ENCODE assay signal across 15 cellular contexts in genomic region chr19:16365300-16365996, GRCh38. TPM values are rescaled to one million over a fixed set of nuclear protein-coding genes. Genes with fewer than 3 reads are reported as not detected.
DNase-seq lines count a peak whose midpoint lies in the region; ATAC-seq and TF ChIP-seq lines count a peak whose summit lies in the region.
"Had no signal": no experiment of that assay in that cellular context is flagged by ENCODE, and none has a peak within 500 bp of the region (broad histone marks: within the 10 kb centered on the region; RNA-seq: fewer than 3 reads in every experiment).

No MANE protein-coding gene starts in this region.

- no TSS peak for BruUV-seq in OCI-LY7 (replicated peaks; lab: Mats Ljungman, UMichigan)

- H4K20me1 ChIP-seq in OCI-LY7 (ENCODE audit: insufficient read depth, low read length): no peaks in the 10 kb centered on the region

- H3K27me3 Mint-ChIP-seq in activated CD4-positive, alpha-beta memory T cell treated with anti-CD3 and anti-CD28 coated beads, Interleukin-2, amount 10 ng/mL, durations not matched to agents 7 days and 5 days: peaks cover 2% of the 10 kb centered on the region
- peaks cover 18% of the 10 kb centered on the region for H3K27me3 Mint-ChIP-seq in activated CD4-positive, alpha-beta memory T cell treated with anti-CD3 and anti-CD28 coated beads for 36 hours
- no peaks in the 10 kb centered on the region for H3K27me3 Mint-ChIP-seq in memory B cell

- POLR2A ChIA-PET in activated CD4-positive, alpha-beta memory T cell treated with anti-CD3 and anti-CD28 coated beads, Interleukin-2, amount 10 ng/mL, durations not matched to agents 7 days and 5 days (lab: Charles Lee): interaction anchor here (1.3 to 34.9 kb wide), 8 partner anchors 9 to 288 kb away, joined by 4 to 3221 read pairs (median 24); partner anchors contain the start of genes FAM32A, KLF2 and TPM4
- POLR2A ChIA-PET in activated CD4-positive, alpha-beta memory T cell treated with anti-CD3 and anti-CD28 coated beads for 36 hours (lab: Charles Lee): interaction anchor here (0.6 to 2.0 kb wide), 4 partner anchors 24 to 219 kb away, joined by 3 to 13 read pairs (median 5); no protein-coding TSS in a partner anchor
- POLR2A ChIA-PET in OCI-LY7 (lab: Charles Lee): interaction anchor here (1.3 to 1.6 kb wide), 2 partner anchors 17 to 38 kb away, joined by 3 to 6 read pairs; no protein-coding TSS in a partner anchor

- ATAC-seq in memory B cell (ENCODE audit: low read depth): no peak
- ATAC-seq: left lung; stimulated activated naive CD8-positive, alpha-beta T cell treated with anti-CD3 and anti-CD28 coated beads, Interleukin-15, amount 100 ng/mL, for 72 hours had no signal

- H3K36me3 ChIP-seq in OCI-LY7 (ENCODE audit: insufficient read depth, low read length): peaks cover 9% of the 10 kb centered on the region; the same call in 1 of the 2 replicates
- no peaks in the 10 kb centered on the region for H3K36me3 ChIP-seq in testis (ENCODE audit: low read depth, missing control alignments)
- H3K36me3 ChIP-seq: left lung, SJCRH30 had no signal

- TF ChIP-seq CTCF in OCI-LY7 (conservative IDR thresholded peaks at IDR 0.05; ENCODE audit: low read length): no peak
- TF ChIP-seq CTCF in testis (IDR thresholded peaks at IDR 0.05): no peak

- H3K9me3 ChIP-seq in OCI-LY7 (ENCODE audit: low read length) (no peaks in the 10 kb centered on the region), testis (no peaks in the 10 kb centered on the region)
- H3K9me3 ChIP-seq: left lung, SJCRH30 had no signal

- peak overlapping the region; percentile 73; the same call in 1 of the 2 replicates for H3K4me2 ChIP-seq in OCI-LY7 (ENCODE audit: low read length)

- no peaks in the 10 kb centered on the region for H3K79me2 ChIP-seq in OCI-LY7 (ENCODE audit: insufficient read depth, low read depth, low read length)

- H3K27ac ChIP-seq in OCI-LY7 (ENCODE audit: low read depth, low read length, poor library complexity, severe bottlenecking): peak overlapping the region; percentile 76
- H3K27ac ChIP-seq in testis: peak overlapping the region; percentile 79 to 86
- H3K27ac ChIP-seq: SJCRH30 had no signal

- intact Hi-C loops in activated CD4-positive, alpha-beta memory T cell treated with anti-CD3 and anti-CD28 coated beads for 36 hours (cut with micrococcal nuclease): no loop called here
- intact Hi-C loops in OCI-LY7 (cut with micrococcal nuclease; ENCODE audit: unreplicated experiment) (no loop called here), testis (cut with DNase I; ENCODE audit: low total_unique reads) (no loop called here)

- H3K9me2 ChIP-seq in OCI-LY7 (ENCODE audit: insufficient read depth, low read length): no peaks in the 10 kb centered on the region

- H3K4me3 ChIP-seq in OCI-LY7 (ENCODE audit: low read depth, low read length, poor library complexity, severe bottlenecking) (no peak overlapping the region), testis (no peak overlapping the region)
- H3K4me3 ChIP-seq: left lung, SJCRH30 had no signal

- H3K4me1 ChIP-seq in OCI-LY7 (ENCODE audit: insufficient read depth, low read length, poor library complexity, severe bottlenecking) (peaks cover 52% of the 10 kb centered on the region), testis (peaks cover 40% of the 10 kb centered on the region)
- H3K4me1 ChIP-seq: SJCRH30 had no signal

- CTCF ChIA-PET in activated CD4-positive, alpha-beta memory T cell treated with anti-CD3 and anti-CD28 coated beads, Interleukin-2, amount 10 ng/mL, durations not matched to agents 7 days and 5 days (lab: Charles Lee): interaction anchor here (2.3 to 7.0 kb wide), 4 partner anchors 11 to 36 kb away, joined by 14 to 66 read pairs (median 29); no protein-coding TSS in a partner anchor
- CTCF ChIA-PET in activated CD4-positive, alpha-beta memory T cell treated with anti-CD3 and anti-CD28 coated beads for 36 hours (lab: Charles Lee): interaction anchor here (0.7 to 2.8 kb wide), 5 partner anchors 11 to 37 kb away, joined by 3 to 10 read pairs (median 8); no protein-coding TSS in a partner anchor
- CTCF ChIA-PET in OCI-LY7 (lab: Charles Lee; ENCODE audit: unreplicated experiment): interaction anchor here (0.6 kb wide), 1 partner anchor 108 kb away, joined by 3 read pairs; no protein-coding TSS in a partner anchor

- no peak for TF ChIP-seq POLR2A in testis (IDR thresholded peaks at IDR 0.05)

- peak overlapping the region; percentile 73 for H3K4me3 Mint-ChIP-seq in activated CD4-positive, alpha-beta memory T cell treated with anti-CD3 and anti-CD28 coated beads, Interleukin-2, amount 10 ng/mL, durations not matched to agents 7 days and 5 days
- H3K4me3 Mint-ChIP-seq in activated CD4-positive, alpha-beta memory T cell treated with anti-CD3 and anti-CD28 coated beads for 36 hours: no peak overlapping the region
- peak overlapping the region; percentile 82 for H3K4me3 Mint-ChIP-seq in memory B cell

- WGBS in testis, 2 donors: 82 to 90% methylated on average over 6 to 12 of the region's 12 CpGs

- H3K4me1 Mint-ChIP-seq in activated CD4-positive, alpha-beta memory T cell treated with anti-CD3 and anti-CD28 coated beads, Interleukin-2, amount 10 ng/mL, durations not matched to agents 7 days and 5 days: peaks cover 64% of the 10 kb centered on the region
- peaks cover 64% of the 10 kb centered on the region for H3K4me1 Mint-ChIP-seq in activated CD4-positive, alpha-beta memory T cell treated with anti-CD3 and anti-CD28 coated beads for 36 hours (ENCODE audit: low read depth)
- peaks cover 39% of the 10 kb centered on the region for H3K4me1 Mint-ChIP-seq in memory B cell

- DNase-seq in activated CD4-positive, alpha-beta memory T cell treated with anti-CD3 and anti-CD28 coated beads, Interleukin-2, amount 10 ng/mL, durations not matched to agents 7 days and 5 days: no peak
- DNase-seq in activated CD4-positive, alpha-beta memory T cell treated with anti-CD3 and anti-CD28 coated beads for 36 hours: no peak
- DNase-seq in OCI-LY7 (ENCODE audit: low spot score) (no peak), memory B cell (ENCODE audit: low spot score in 2 of 2) (no peak), testis (no peak), T-helper 9 cell (no peak), DMS153 (lab: John Stamatoyannopoulos, UW) (no peak)
- DNase-seq in activated CD8-positive, alpha-beta memory T cell treated with anti-CD3 and anti-CD28 coated beads for 24 hours: no peak
- DNase-seq: activated T-cell treated with anti-CD3 and anti-CD28 coated beads, Interleukin-2, amount 50 U/mL, for 48 hours; hippocampal formation; NCI-H187 treated with DMSO at 0.1 percent for 48 hours; NCI-H82; SJCRH30; stimulated activated naive CD8-positive, alpha-beta T cell treated with anti-CD3 and anti-CD28 coated beads, Interleukin-15, amount 100 ng/mL, for 72 hours had no signal

- no peaks in the 10 kb centered on the region for H3K9me3 Mint-ChIP-seq in activated CD4-positive, alpha-beta memory T cell treated with anti-CD3 and anti-CD28 coated beads, Interleukin-2, amount 10 ng/mL, durations not matched to agents 7 days and 5 days
- H3K9me3 Mint-ChIP-seq in activated CD4-positive, alpha-beta memory T cell treated with anti-CD3 and anti-CD28 coated beads for 36 hours: no peaks in the 10 kb centered on the region
- no peaks in the 10 kb centered on the region for H3K9me3 Mint-ChIP-seq in memory B cell
- H3K9me3 Mint-ChIP-seq: stimulated activated naive CD8-positive, alpha-beta T cell treated with anti-CD3 and anti-CD28 coated beads, Interleukin-15, amount 100 ng/mL, for 72 hours had no signal

- peaks cover 25% of the 10 kb centered on the region for H3K36me3 Mint-ChIP-seq in activated CD4-positive, alpha-beta memory T cell treated with anti-CD3 and anti-CD28 coated beads, Interleukin-2, amount 10 ng/mL, durations not matched to agents 7 days and 5 days (ENCODE audit: low read depth)
- H3K36me3 Mint-ChIP-seq in activated CD4-positive, alpha-beta memory T cell treated with anti-CD3 and anti-CD28 coated beads for 36 hours: peaks cover 16% of the 10 kb centered on the region
- H3K36me3 Mint-ChIP-seq in memory B cell: peaks cover 3% of the 10 kb centered on the region

- H3K27me3 ChIP-seq in testis: no peaks in the 10 kb centered on the region
- H3K27me3 ChIP-seq: left lung, SJCRH30 had no signal

- no peak overlapping the region for H2AFZ ChIP-seq in OCI-LY7 (ENCODE audit: low read length)

- no peak overlapping the region for H3K27ac Mint-ChIP-seq in activated CD4-positive, alpha-beta memory T cell treated with anti-CD3 and anti-CD28 coated beads, Interleukin-2, amount 10 ng/mL, durations not matched to agents 7 days and 5 days
- H3K27ac Mint-ChIP-seq in activated CD4-positive, alpha-beta memory T cell treated with anti-CD3 and anti-CD28 coated beads for 36 hours: no peak overlapping the region
- H3K27ac Mint-ChIP-seq in memory B cell: no peak overlapping the region

RNA-seq across cellular contexts. Expression of gene KLF2, which starts 40.8 kb away (rescaled TPM):
- total RNA-seq in activated CD4-positive, alpha-beta memory T cell treated with anti-CD3 and anti-CD28 coated beads, Interleukin-2, amount 10 ng/mL, durations not matched to agents 7 days and 5 days: 100 to 1,000 TPM; 410 to 423 TPM
- total RNA-seq in activated CD4-positive, alpha-beta memory T cell treated with anti-CD3 and anti-CD28 coated beads for 36 hours: 1 to 10 TPM; 1.7 TPM
- 4.5 and 8.6 TPM in 2 replicates for total RNA-seq in OCI-LY7 (2014; rRNA removed; shearing (Covaris generic))
- total RNA-seq in OCI-LY7 (2022) (6.2 and 8.2 TPM in 2 replicates), testis (10 to 100 TPM; 42.4 to 74.9 TPM)
- 40.2 TPM for polyA plus RNA-seq in testis (ENCODE audit: insufficient read depth, low read depth, low replicate concordance)

Comparison
In these comparisons a context has a peak if more than half of its experiments do, and no peak if none do; other contexts are left out.
1. RNA of gene KLF2, which starts 40.8 kb away (total RNA-seq): 410 to 423 TPM in activated CD4-positive, alpha-beta memory T cell treated with anti-CD3 and anti-CD28 coated beads, Interleukin-2, amount 10 ng/mL, durations not matched to agents 7 days and 5 days; 42.4 to 74.9 TPM in testis, 4.5 to 8.6 TPM in OCI-LY7 and 1.7 TPM in activated CD4-positive, alpha-beta memory T cell treated with anti-CD3 and anti-CD28 coated beads for 36 hours; every median in the first group is over 4 times any median in the second.